In the genomic region with DNA sequence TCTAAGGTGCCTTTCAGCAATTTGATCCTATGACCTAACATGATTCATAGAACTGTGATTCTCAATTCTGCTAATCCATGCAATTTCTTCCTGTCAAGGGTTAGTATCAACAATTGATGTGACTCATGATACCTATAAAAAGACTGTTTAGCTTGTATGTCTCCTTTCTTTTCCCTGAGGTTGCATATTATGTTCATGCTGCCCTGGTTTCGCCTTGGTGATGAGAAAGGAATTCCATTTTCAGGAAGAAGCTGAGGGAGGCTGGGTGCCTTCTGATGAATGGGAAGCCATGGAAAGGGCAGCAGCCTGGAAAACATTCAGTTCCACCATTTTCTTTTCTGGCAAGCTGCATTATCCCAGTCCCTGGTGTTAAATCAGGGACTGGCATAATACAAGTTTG, we compare ENCODE assay signal across 22 cellular contexts.
A peak's percentile ranks its signal among the peaks of the same experiment; 100 is the strongest.
DNase-seq lines count a peak whose midpoint lies in the region; ATAC-seq and TF ChIP-seq lines count a peak whose summit lies in the region.
"Had no signal": no experiment of that assay in that cellular context is flagged by ENCODE, and none has a peak within 500 bp of the region (broad histone marks: within the 10 kb centered on the region; RNA-seq: fewer than 3 reads in every experiment).

No MANE protein-coding gene starts in this region.

- H3K4me3 ChIP-seq in AG09309 (ENCODE audit: control insufficient read depth, low read depth, low read length) (no peak overlapping the region), MG63 (no peak overlapping the region)
- H3K4me3 ChIP-seq: dorsolateral prefrontal cortex, left lung, SK-N-MC, upper lobe of left lung had no signal

- no peaks in the 10 kb centered on the region for H3K9me3 Mint-ChIP-seq in activated CD8-positive, alpha-beta T cell treated with anti-CD3 and anti-CD28 coated beads for 36 hours
- peaks cover 14% of the 10 kb centered on the region for H3K9me3 Mint-ChIP-seq in osteocyte (ENCODE audit: unreplicated experiment)
- no peaks in the 10 kb centered on the region for H3K9me3 Mint-ChIP-seq in stimulated activated naive CD8-positive, alpha-beta T cell treated with anti-CD3 and anti-CD28 coated beads, Interleukin-15, amount 100 ng/mL, for 72 hours
- H3K9me3 Mint-ChIP-seq: activated CD4-positive, alpha-beta T cell treated with anti-CD3 and anti-CD28 coated beads, Interleukin-2, amount 10 ng/mL, durations not matched to agents 24 days and 14 days; activated naive CD4-positive, alpha-beta T cell treated with anti-CD3 and anti-CD28 coated beads for 36 hours; H9; stimulated activated memory B cell treated with anti-CD40 and anti-IgM and Interleukin-4, amounts not matched to agents 10 μg/mL and 1 μg/mL and 100 μg/mL, for 72 hours had no signal

- no peak for ATAC-seq in activated CD8-positive, alpha-beta T cell treated with anti-CD3 and anti-CD28 coated beads for 36 hours
- no peak for ATAC-seq in stimulated activated naive CD8-positive, alpha-beta T cell treated with anti-CD3 and anti-CD28 coated beads, Interleukin-15, amount 100 ng/mL, for 72 hours
- no peak for ATAC-seq in GM19324 (IDR thresholded peaks at IDR 0.05; ENCODE audit: low FRiP score, unreplicated experiment)
- ATAC-seq: left lung; stimulated activated memory B cell treated with anti-CD40 and anti-IgM and Interleukin-4, amounts not matched to agents 10 μg/mL and 1 μg/mL and 100 μg/mL, for 72 hours had no signal

- H3K27me3 ChIP-seq in MG63, result no peaks in the 10 kb centered on the region
- H3K27me3 ChIP-seq: brain microvascular endothelial cell, left lung, upper lobe of left lung had no signal

- DNase-seq in AG09309 (ENCODE audit: low read depth), result peak; percentile 1
- peak; percentile 28 for DNase-seq in MG63
- peak; percentile 62 for DNase-seq in ecto neural progenitor cell (ENCODE audit: low spot score)
- DNase-seq in medulla oblongata (ENCODE audit: extremely low spot score), result peak; percentile 47
- DNase-seq in activated CD8-positive, alpha-beta T cell treated with anti-CD3 and anti-CD28 coated beads for 36 hours, result no peak
- no peak for DNase-seq in osteocyte (ENCODE audit: extremely low spot score, unreplicated experiment)
- no peak for DNase-seq in stimulated activated naive CD8-positive, alpha-beta T cell treated with anti-CD3 and anti-CD28 coated beads, Interleukin-15, amount 100 ng/mL, for 72 hours
- DNase-seq: activated CD4-positive, alpha-beta T cell treated with anti-CD3 and anti-CD28 coated beads, Interleukin-2, amount 10 ng/mL, durations not matched to agents 24 days and 14 days; activated naive CD4-positive, alpha-beta T cell treated with anti-CD3 and anti-CD28 coated beads for 36 hours; brain microvascular endothelial cell; CD4-positive, alpha-beta memory T cell; dorsolateral prefrontal cortex; H9; left lung; MM.1S; NCI-H187; NCI-H510A treated with DMSO at 0.1 percent for 48 hours; upper lobe of left lung had no signal

- POLR2A ChIA-PET in activated CD8-positive, alpha-beta T cell treated with anti-CD3 and anti-CD28 coated beads for 36 hours (lab: Charles Lee), result no interaction called here

- no peaks in the 10 kb centered on the region for H3K9me3 ChIP-seq in MG63
- H3K9me3 ChIP-seq: left lung, upper lobe of left lung had no signal

- no peak overlapping the region for H3K4me3 Mint-ChIP-seq in activated CD8-positive, alpha-beta T cell treated with anti-CD3 and anti-CD28 coated beads for 36 hours
- H3K4me3 Mint-ChIP-seq in osteocyte (ENCODE audit: unreplicated experiment), result no peak overlapping the region
- H3K4me3 Mint-ChIP-seq in stimulated activated naive CD8-positive, alpha-beta T cell treated with anti-CD3 and anti-CD28 coated beads, Interleukin-15, amount 100 ng/mL, for 72 hours, result no peak overlapping the region
- H3K4me3 Mint-ChIP-seq: activated CD4-positive, alpha-beta T cell treated with anti-CD3 and anti-CD28 coated beads, Interleukin-2, amount 10 ng/mL, durations not matched to agents 24 days and 14 days; activated naive CD4-positive, alpha-beta T cell treated with anti-CD3 and anti-CD28 coated beads for 36 hours; CD4-positive, alpha-beta memory T cell; H9; stimulated activated memory B cell treated with anti-CD40 and anti-IgM and Interleukin-4, amounts not matched to agents 10 μg/mL and 1 μg/mL and 100 μg/mL, for 72 hours had no signal

- no peaks in the 10 kb centered on the region for H3K4me1 Mint-ChIP-seq in activated CD8-positive, alpha-beta T cell treated with anti-CD3 and anti-CD28 coated beads for 36 hours (ENCODE audit: low read depth)
- no peaks in the 10 kb centered on the region for H3K4me1 Mint-ChIP-seq in osteocyte (ENCODE audit: unreplicated experiment)
- no peaks in the 10 kb centered on the region for H3K4me1 Mint-ChIP-seq in stimulated activated naive CD8-positive, alpha-beta T cell treated with anti-CD3 and anti-CD28 coated beads, Interleukin-15, amount 100 ng/mL, for 72 hours
- H3K4me1 Mint-ChIP-seq: activated CD4-positive, alpha-beta T cell treated with anti-CD3 and anti-CD28 coated beads, Interleukin-2, amount 10 ng/mL, durations not matched to agents 24 days and 14 days; CD4-positive, alpha-beta memory T cell; stimulated activated memory B cell treated with anti-CD40 and anti-IgM and Interleukin-4, amounts not matched to agents 10 μg/mL and 1 μg/mL and 100 μg/mL, for 72 hours had no signal

- intact Hi-C loops in activated CD8-positive, alpha-beta T cell treated with anti-CD3 and anti-CD28 coated beads for 36 hours (cut with micrococcal nuclease), result no loop called here

- TF ChIP-seq CTCF in AG09309 (IDR thresholded peaks at IDR 0.05; ENCODE audit: control insufficient read depth, insufficient read depth, low read depth, low read length, missing control alignments) (no peak), osteocyte (IDR thresholded peaks at IDR 0.05) (no peak)
- no peak for TF ChIP-seq CTCF in activated CD8-positive, alpha-beta T cell treated with anti-CD3 and anti-CD28 coated beads for 36 hours (IDR thresholded peaks at IDR 0.05)

- H3K27me3 Mint-ChIP-seq in activated CD8-positive, alpha-beta T cell treated with anti-CD3 and anti-CD28 coated beads for 36 hours, result no peaks in the 10 kb centered on the region
- no peaks in the 10 kb centered on the region for H3K27me3 Mint-ChIP-seq in osteocyte (ENCODE audit: unreplicated experiment)
- H3K27me3 Mint-ChIP-seq in stimulated activated naive CD8-positive, alpha-beta T cell treated with anti-CD3 and anti-CD28 coated beads, Interleukin-15, amount 100 ng/mL, for 72 hours, result no peaks in the 10 kb centered on the region
- H3K27me3 Mint-ChIP-seq: activated CD4-positive, alpha-beta T cell treated with anti-CD3 and anti-CD28 coated beads, Interleukin-2, amount 10 ng/mL, durations not matched to agents 24 days and 14 days; CD4-positive, alpha-beta memory T cell; progenitor cell of endocrine pancreas; stimulated activated memory B cell treated with anti-CD40 and anti-IgM and Interleukin-4, amounts not matched to agents 10 μg/mL and 1 μg/mL and 100 μg/mL, for 72 hours had no signal

- CTCF ChIA-PET in activated CD8-positive, alpha-beta T cell treated with anti-CD3 and anti-CD28 coated beads for 36 hours (lab: Charles Lee), result no interaction called here

- H3K27ac Mint-ChIP-seq in activated CD8-positive, alpha-beta T cell treated with anti-CD3 and anti-CD28 coated beads for 36 hours, result no peak overlapping the region
- no peak overlapping the region for H3K27ac Mint-ChIP-seq in osteocyte (ENCODE audit: unreplicated experiment)
- no peak overlapping the region for H3K27ac Mint-ChIP-seq in stimulated activated naive CD8-positive, alpha-beta T cell treated with anti-CD3 and anti-CD28 coated beads, Interleukin-15, amount 100 ng/mL, for 72 hours
- H3K27ac Mint-ChIP-seq: activated CD4-positive, alpha-beta T cell treated with anti-CD3 and anti-CD28 coated beads, Interleukin-2, amount 10 ng/mL, durations not matched to agents 24 days and 14 days; activated naive CD4-positive, alpha-beta T cell treated with anti-CD3 and anti-CD28 coated beads for 36 hours; CD4-positive, alpha-beta memory T cell; H9; progenitor cell of endocrine pancreas; stimulated activated memory B cell treated with anti-CD40 and anti-IgM and Interleukin-4, amounts not matched to agents 10 μg/mL and 1 μg/mL and 100 μg/mL, for 72 hours had no signal

- no peaks in the 10 kb centered on the region for H3K36me3 ChIP-seq in MG63
- H3K36me3 ChIP-seq: brain microvascular endothelial cell, left lung, upper lobe of left lung had no signal

- H3K36me3 Mint-ChIP-seq in activated CD8-positive, alpha-beta T cell treated with anti-CD3 and anti-CD28 coated beads for 36 hours (ENCODE audit: low read depth), result no peaks in the 10 kb centered on the region
- H3K36me3 Mint-ChIP-seq in osteocyte (ENCODE audit: unreplicated experiment), result no peaks in the 10 kb centered on the region
- H3K36me3 Mint-ChIP-seq: CD4-positive, alpha-beta memory T cell; stimulated activated memory B cell treated with anti-CD40 and anti-IgM and Interleukin-4, amounts not matched to agents 10 μg/mL and 1 μg/mL and 100 μg/mL, for 72 hours had no signal

Comparison
In these comparisons a context has a peak if more than half of its experiments do, and no peak if none do; other contexts are left out.
1. DNase-seq: peak in AG09309 (single experiment), MG63 (single experiment), ecto neural progenitor cell (single experiment) and medulla oblongata (single experiment); none in activated CD8-positive, alpha-beta T cell treated with anti-CD3 and anti-CD28 coated beads for 36 hours (single experiment), osteocyte (single experiment) and stimulated activated naive CD8-positive, alpha-beta T cell treated with anti-CD3 and anti-CD28 coated beads, Interleukin-15, amount 100 ng/mL, for 72 hours (0 of 2).